9 cellular contexts compared by ENCODE assay signal in the genomic region with DNA sequence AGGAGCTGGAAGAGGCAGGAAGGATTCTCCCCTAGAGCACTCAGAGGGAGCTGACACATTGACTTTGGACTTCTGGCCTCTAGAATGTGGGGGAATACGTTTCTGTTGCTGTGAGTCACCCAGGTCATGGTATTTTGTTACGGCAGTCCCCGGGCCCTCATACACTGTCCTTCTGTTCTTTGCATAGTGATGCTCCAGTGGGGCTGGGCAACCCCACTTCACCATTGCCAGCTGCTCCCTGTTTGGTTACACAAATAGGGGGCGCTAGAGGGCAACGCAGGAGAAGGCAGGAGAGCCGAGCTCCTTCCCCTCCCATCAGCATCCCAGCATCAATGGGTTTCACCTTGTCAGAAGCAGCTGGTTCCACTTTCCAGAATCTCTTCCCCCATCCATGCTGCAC.
A peak's percentile ranks its signal among the peaks of the same experiment; 100 is the strongest.
DNase-seq lines count a peak whose midpoint lies in the region; ATAC-seq and TF ChIP-seq lines count a peak whose summit lies in the region.
"Had no signal": no experiment of that assay in that cellular context is flagged by ENCODE, and none has a peak within 500 bp of the region (broad histone marks: within the 10 kb centered on the region; RNA-seq: fewer than 3 reads in every experiment).

No MANE protein-coding gene starts in this region.

- no peak overlapping the region for H3K27ac Mint-ChIP-seq in CD14-positive monocyte
- no peak overlapping the region for H3K27ac Mint-ChIP-seq in WTC11

- RAD21 ChIA-PET in HCT116 (lab: Charles Lee; ENCODE audit: low non-redundant PET in 1 of 2, low total read pairs in 2 of 2, uncharacterized antibody in 2 of 2, unreplicated experiment in 2 of 2): interaction anchor here (0.6 to 3.0 kb wide), 10 partner anchors 41 to 267 kb away, joined by 3 to 32 read pairs (median 4); no protein-coding TSS in a partner anchor

- H3K9me3 ChIP-seq in HCT116 (ENCODE audit: control insufficient read depth in 1 of 2, insufficient read depth in 1 of 2, low read depth in 1 of 2, low read length in 2 of 2): no peaks in the 10 kb centered on the region

- no peak for TF ChIP-seq POLR2A in HCT116 (IDR thresholded peaks at IDR 0.05; ENCODE audit: borderline replicate concordance, extremely low read depth, insufficient read depth, insufficient read length)

- CTCF ChIA-PET in HCT116 (lab: Charles Lee) (interaction anchor here (0.7 to 5.2 kb wide), 44 partner anchors 9 to 433 kb away, joined by 3 to 139 read pairs (median 4); a partner anchor contains a TSS), WTC11 (lab: Charles Lee) (interaction anchor here (0.6 to 4.0 kb wide), 74 partner anchors 9 to 309 kb away, joined by 3 to 64 read pairs (median 5); a partner anchor contains a TSS)

- ATAC-seq in HCT116 (peak; percentile 97), WTC11 (peak; percentile 83), HG03175 (IDR thresholded peaks at IDR 0.05; ENCODE audit: unreplicated experiment) (no peak), GM21390 (IDR thresholded peaks at IDR 0.05; ENCODE audit: unreplicated experiment) (no peak)

- no peaks in the 10 kb centered on the region for H3K79me2 ChIP-seq in HCT116 (ENCODE audit: insufficient read depth, low read length)

- H3K9me2 ChIP-seq in HCT116 (ENCODE audit: insufficient read depth): no peaks in the 10 kb centered on the region

- H3K4me2 ChIP-seq in HCT116 (ENCODE audit: low read length): peak overlapping the region; percentile 28; the same call in 1 of the 2 replicates

- peak; percentile 9 for TF ChIP-seq CTCF in CD14-positive monocyte (IDR thresholded peaks at IDR 0.05)
- TF ChIP-seq CTCF in HCT116 (IDR thresholded peaks at IDR 0.05 in 2 of 3, conservative IDR thresholded peaks at IDR 0.05 in 1 of 3; ENCODE audit: borderline replicate concordance in 1 of 3, insufficient read depth in 1 of 3, low read depth in 2 of 3, low read length in 2 of 3): peak; percentile 82 to 90 (median 86)
- TF ChIP-seq CTCF in WTC11 (IDR thresholded peaks at IDR 0.05): peak; percentile 84
- peak; percentile 20 for TF ChIP-seq CTCF in kidney epithelial cell (IDR thresholded peaks at IDR 0.05; ENCODE audit: insufficient read depth, low read length, poor library complexity, severe bottlenecking)

- no peak overlapping the region for H3K27ac ChIP-seq in HCT116 (ENCODE audit: low read depth, low read length)

- H3K9me3 Mint-ChIP-seq in CD14-positive monocyte (peaks cover 3 to 11% (median 4%) of the 10 kb centered on the region in 7 donors), WTC11 (peaks cover 23% of the 10 kb centered on the region)

- no peaks in the 10 kb centered on the region for H4K20me1 ChIP-seq in HCT116 (ENCODE audit: insufficient read depth)

- intact Hi-C loops in CD14-positive monocyte (cut with micrococcal nuclease) (no loop called here), HCT116 (cut with micrococcal nuclease) (loop anchor here (1.0 to 2.0 kb wide), 2 partner anchors 180 to 265 kb away; no protein-coding TSS in a partner anchor)

- H3K27me3 Mint-ChIP-seq in CD14-positive monocyte (ENCODE audit: low read depth in 3 of 3) (peaks cover 3 to 19% (median 6%) of the 10 kb centered on the region in 3 donors), WTC11 (ENCODE audit: low read depth) (no peaks in the 10 kb centered on the region; the same call in 1 of the 2 replicates)

- H3K4me1 Mint-ChIP-seq in CD14-positive monocyte (no peaks in the 10 kb centered on the region), WTC11 (peaks cover 2% of the 10 kb centered on the region; the same call in 1 of the 2 replicates)

- DNase-seq in CD14-positive monocyte (ENCODE audit: low spot score): no peak
- DNase-seq in HCT116 (ENCODE audit: low read depth, low spot score): peak; percentile 42
- DNase-seq in WTC11 (ENCODE audit: low spot score): peak; percentile 77
- no peak for DNase-seq in kidney epithelial cell (ENCODE audit: low read depth)
- DNase-seq in NCI-H2171 (lab: John Stamatoyannopoulos, UW): no peak
- no peak for DNase-seq in NCI-H2171 treated with DMSO at 0.1 percent for 48 hours (lab: John Stamatoyannopoulos, UW)
- DNase-seq: KG1 had no signal

- H3K9ac ChIP-seq in HCT116 (ENCODE audit: low read length): no peak overlapping the region

- peaks cover 24% of the 10 kb centered on the region for H3K27me3 ChIP-seq in HCT116 (ENCODE audit: insufficient read depth, low read length)
- H3K27me3 ChIP-seq in kidney epithelial cell (ENCODE audit: control insufficient read depth, insufficient read depth, low read length): no peaks in the 10 kb centered on the region

- POLR2A ChIA-PET in HCT116 (lab: Charles Lee): interaction anchor here (1.4 kb wide), 1 partner anchor 265 kb away, joined by 4 read pairs; no protein-coding TSS in a partner anchor
- POLR2A ChIA-PET in WTC11 (lab: Charles Lee): interaction anchor here (0.7 kb wide), 1 partner anchor 90 kb away, joined by 4 read pairs; no protein-coding TSS in a partner anchor

- BruUV-seq in HCT116 (replicated peaks; lab: Mats Ljungman, UMichigan): no TSS peak

- no peaks in the 10 kb centered on the region for H3K4me1 ChIP-seq in HCT116 (ENCODE audit: control insufficient read depth in 1 of 2, insufficient read depth in 2 of 2, low read length in 2 of 2)

- H3K4me3 ChIP-seq in HCT116 (replicated peaks in 1 of 2; ENCODE audit: low read depth in 1 of 2, low read length in 2 of 2) (no peak overlapping the region), kidney epithelial cell (ENCODE audit: low read depth, low read length) (no peak overlapping the region)

- H3K36me3 ChIP-seq in HCT116 (ENCODE audit: control insufficient read depth in 1 of 2, insufficient read depth in 2 of 2, low read length in 2 of 2) (no peaks in the 10 kb centered on the region), kidney epithelial cell (ENCODE audit: control insufficient read depth, insufficient read depth, low read length) (no peaks in the 10 kb centered on the region)

- TF ChIP-seq RAD21 in HCT116 (IDR thresholded peaks at IDR 0.05; ENCODE audit: low read depth): peak; percentile 87

- H3K36me3 Mint-ChIP-seq in CD14-positive monocyte (no peaks in the 10 kb centered on the region), WTC11 (peaks cover 4% of the 10 kb centered on the region)

- no peak overlapping the region for H3K4me3 Mint-ChIP-seq in CD14-positive monocyte
- H3K4me3 Mint-ChIP-seq in WTC11: no peak overlapping the region

- H2AFZ ChIP-seq in HCT116 (ENCODE audit: low read depth, low read length, poor library complexity, severe bottlenecking): peak overlapping the region; percentile 24

TF ChIP-seq in HCT116, 20 proteins besides CTCF, POLR2A, EP300 and RAD21 (continues in another document):
- TF ChIP-seq, protein P1, sequence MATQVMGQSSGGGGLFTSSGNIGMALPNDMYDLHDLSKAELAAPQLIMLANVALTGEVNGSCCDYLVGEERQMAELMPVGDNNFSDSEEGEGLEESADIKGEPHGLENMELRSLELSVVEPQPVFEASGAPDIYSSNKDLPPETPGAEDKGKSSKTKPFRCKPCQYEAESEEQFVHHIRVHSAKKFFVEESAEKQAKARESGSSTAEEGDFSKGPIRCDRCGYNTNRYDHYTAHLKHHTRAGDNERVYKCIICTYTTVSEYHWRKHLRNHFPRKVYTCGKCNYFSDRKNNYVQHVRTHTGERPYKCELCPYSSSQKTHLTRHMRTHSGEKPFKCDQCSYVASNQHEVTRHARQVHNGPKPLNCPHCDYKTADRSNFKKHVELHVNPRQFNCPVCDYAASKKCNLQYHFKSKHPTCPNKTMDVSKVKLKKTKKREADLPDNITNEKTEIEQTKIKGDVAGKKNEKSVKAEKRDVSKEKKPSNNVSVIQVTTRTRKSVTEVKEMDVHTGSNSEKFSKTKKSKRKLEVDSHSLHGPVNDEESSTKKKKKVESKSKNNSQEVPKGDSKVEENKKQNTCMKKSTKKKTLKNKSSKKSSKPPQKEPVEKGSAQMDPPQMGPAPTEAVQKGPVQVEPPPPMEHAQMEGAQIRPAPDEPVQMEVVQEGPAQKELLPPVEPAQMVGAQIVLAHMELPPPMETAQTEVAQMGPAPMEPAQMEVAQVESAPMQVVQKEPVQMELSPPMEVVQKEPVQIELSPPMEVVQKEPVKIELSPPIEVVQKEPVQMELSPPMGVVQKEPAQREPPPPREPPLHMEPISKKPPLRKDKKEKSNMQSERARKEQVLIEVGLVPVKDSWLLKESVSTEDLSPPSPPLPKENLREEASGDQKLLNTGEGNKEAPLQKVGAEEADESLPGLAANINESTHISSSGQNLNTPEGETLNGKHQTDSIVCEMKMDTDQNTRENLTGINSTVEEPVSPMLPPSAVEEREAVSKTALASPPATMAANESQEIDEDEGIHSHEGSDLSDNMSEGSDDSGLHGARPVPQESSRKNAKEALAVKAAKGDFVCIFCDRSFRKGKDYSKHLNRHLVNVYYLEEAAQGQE (IDR thresholded peaks at IDR 0.05; ENCODE audit: low read depth): no peak
- no peak for TF ChIP-seq POLR2AphosphoS5 (IDR thresholded peaks at IDR 0.05; ENCODE audit: low read depth, low read length)
- no peak for TF ChIP-seq ELF1 (IDR thresholded peaks at IDR 0.05; ENCODE audit: borderline replicate concordance, low read depth)

TF ChIP-seq in WTC11, 78 proteins besides CTCF, POLR2A, EP300 and RAD21:
- peak; percentile 79 for TF ChIP-seq ZNF121 (CRISPR knock-in tag; IDR thresholded peaks at IDR 0.05)
- no peak for TF ChIP-seq ETV6 (CRISPR knock-in tag; IDR thresholded peaks at IDR 0.05)

Comparison
In these comparisons a context has a peak if more than half of its experiments do, and no peak if none do; other contexts are left out.
1. DNase-seq: peak in HCT116 (single experiment) and WTC11 (single experiment); none in CD14-positive monocyte (single experiment), kidney epithelial cell (single experiment), NCI-H2171 (single experiment) and NCI-H2171 treated with DMSO at 0.1 percent for 48 hours (single experiment).
2. CTCF ChIP-seq: peak in every context shown above with its lines; median percentile 86 in HCT116; 84 in WTC11; 20 in kidney epithelial cell; 9 in CD14-positive monocyte.
3. ATAC-seq: peak in HCT116 (single experiment) and WTC11 (single experiment); none in HG03175 (single experiment) and GM21390 (single experiment).